In the genomic region with DNA sequence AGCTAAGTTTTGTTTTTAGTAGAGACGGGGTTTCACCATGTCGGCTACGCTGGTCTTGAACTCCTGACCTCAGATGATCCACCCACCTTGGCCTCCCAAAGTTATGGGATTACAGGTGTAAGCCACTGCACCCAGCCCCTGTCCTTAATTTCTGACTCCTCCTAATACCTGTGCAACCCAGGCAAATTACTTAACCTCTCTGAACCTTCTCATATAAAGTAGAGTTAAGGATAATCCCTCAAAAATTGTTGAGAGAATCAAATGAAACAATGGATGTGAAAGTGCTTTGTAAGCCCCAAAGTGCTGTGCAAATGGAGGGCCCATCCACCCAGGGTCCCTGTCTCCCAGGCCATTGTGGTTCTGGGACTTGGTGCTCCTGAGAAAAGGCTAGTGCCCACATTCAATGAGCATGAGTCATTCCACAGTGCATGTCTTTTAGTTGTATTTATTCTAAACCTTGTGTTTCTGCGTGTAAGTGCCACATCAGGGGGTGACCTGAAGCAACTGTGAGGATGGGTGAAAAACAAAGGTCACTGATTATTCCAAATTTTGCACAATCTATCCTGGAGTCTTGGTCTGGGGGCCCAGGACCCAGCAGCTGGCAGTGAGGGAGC, we compare ENCODE assay signal across 12 cellular contexts.
DNase-seq lines count a peak whose midpoint lies in the region; TF ChIP-seq lines count a peak whose summit lies in the region.
"Had no signal": no experiment of that assay in that cellular context is flagged by ENCODE, and none has a peak within 500 bp of the region (broad histone marks: within the 10 kb centered on the region; RNA-seq: fewer than 3 reads in every experiment).

No MANE protein-coding gene starts in this region.

- TF ChIP-seq CTCF in chondrocyte (IDR thresholded peaks at IDR 0.05) = no peak
- no peak for TF ChIP-seq CTCF in osteoblast (IDR thresholded peaks at IDR 0.05; ENCODE audit: extremely low read depth, low read depth, low read length)
- TF ChIP-seq CTCF in brain microvascular endothelial cell (IDR thresholded peaks at IDR 0.05; ENCODE audit: low read depth, low read length, missing control alignments) = no peak

- H3K36me3 Mint-ChIP-seq in chondrocyte (ENCODE audit: low read depth) = no peaks in the 10 kb centered on the region

- no peaks in the 10 kb centered on the region for H3K36me3 ChIP-seq in BLaER1 treated with 17β-estradiol and CSF1 and Interleukin-3, amounts not matched to agents 10 nM and 100 nM
- H3K36me3 ChIP-seq in osteoblast (ENCODE audit: insufficient read depth, low read length) (no peaks in the 10 kb centered on the region), brain microvascular endothelial cell (replicated peaks) (no peaks in the 10 kb centered on the region), HAP-1 (replicated peaks) (no peaks in the 10 kb centered on the region)

- peaks cover 64 to 99% (median 84%) of the 10 kb centered on the region in 10 experiments for H3K4me1 ChIP-seq in BLaER1 treated with 17β-estradiol and CSF1 and Interleukin-3, amounts not matched to agents 10 nM and 100 nM
- H3K4me1 ChIP-seq in osteoblast (ENCODE audit: insufficient read depth, low read length) = peaks cover 27% of the 10 kb centered on the region
- peaks cover 7% of the 10 kb centered on the region for H3K4me1 ChIP-seq in HAP-1

- no peak overlapping the region for H3K4me3 ChIP-seq in BLaER1 treated with 17β-estradiol and CSF1 and Interleukin-3, amounts not matched to agents 10 nM and 100 nM
- H3K4me3 ChIP-seq in osteoblast (ENCODE audit: insufficient read depth, low read length) = no peak overlapping the region
- H3K4me3 ChIP-seq in brain microvascular endothelial cell (ENCODE audit: low read depth, low read length) = no peak overlapping the region
- no peak overlapping the region for H3K4me3 ChIP-seq in HAP-1
- H3K4me3 ChIP-seq: lung had no signal

- H3K27me3 ChIP-seq in BLaER1 treated with 17β-estradiol and CSF1 and Interleukin-3, amounts not matched to agents 10 nM and 100 nM = no peaks in the 10 kb centered on the region
- H3K27me3 ChIP-seq in osteoblast (ENCODE audit: insufficient read depth, low read length) (no peaks in the 10 kb centered on the region), brain microvascular endothelial cell (replicated peaks) (no peaks in the 10 kb centered on the region), HAP-1 (ENCODE audit: low read depth) (no peaks in the 10 kb centered on the region)

- no peak overlapping the region for H2AFZ ChIP-seq in osteoblast (ENCODE audit: low read length)

- H3K79me2 ChIP-seq in osteoblast (ENCODE audit: insufficient read depth, low read length) = no peaks in the 10 kb centered on the region

- peak overlapping the region; percentile 66 to 93 (median 78) for H3K4me2 ChIP-seq in BLaER1 treated with 17β-estradiol and CSF1 and Interleukin-3, amounts not matched to agents 10 nM and 100 nM
- no peak overlapping the region for H3K4me2 ChIP-seq in osteoblast (ENCODE audit: insufficient read depth, low read length)

- H3K27ac Mint-ChIP-seq in chondrocyte (ENCODE audit: unreplicated experiment) = peak overlapping the region; percentile 82
- H3K27ac Mint-ChIP-seq: activated CD8-positive, alpha-beta T cell treated with anti-CD3 and anti-CD28 coated beads for 36 hours had no signal

- peak overlapping the region in 8 of 11 experiments; percentile 52 to 67 (median 58); a peak in 11 of 22 replicates for H3K9ac ChIP-seq in BLaER1 treated with 17β-estradiol and CSF1 and Interleukin-3, amounts not matched to agents 10 nM and 100 nM

- H4K20me1 ChIP-seq in BLaER1 treated with 17β-estradiol and CSF1 and Interleukin-3, amounts not matched to agents 10 nM and 100 nM = no peaks in the 10 kb centered on the region
- H4K20me1 ChIP-seq in osteoblast (ENCODE audit: insufficient read depth, low read length) = no peaks in the 10 kb centered on the region

- H3K9me3 ChIP-seq in BLaER1 treated with 17β-estradiol and CSF1 and Interleukin-3, amounts not matched to agents 10 nM and 100 nM (replicated peaks in 1 of 11) = no peaks in the 10 kb centered on the region
- H3K9me3 ChIP-seq in osteoblast (ENCODE audit: low read depth, low read length) (no peaks in the 10 kb centered on the region), HAP-1 (no peaks in the 10 kb centered on the region)

- no peaks in the 10 kb centered on the region for H3K27me3 Mint-ChIP-seq in chondrocyte (ENCODE audit: low read depth)
- H3K27me3 Mint-ChIP-seq: activated CD8-positive, alpha-beta T cell treated with anti-CD3 and anti-CD28 coated beads for 36 hours had no signal

- in situ Hi-C loops in brain microvascular endothelial cell (cut with HindIII; ENCODE audit: low pct_ligation_motif_present, low sequenced_read_pairs) = no loop called here
- in situ Hi-C loops in HAP-1 (cut with MboI; ENCODE audit: low sequenced_read_pairs) = no loop called here

- H3K4me1 Mint-ChIP-seq in chondrocyte (ENCODE audit: low read depth) = peaks cover 31% of the 10 kb centered on the region

- peak overlapping the region; percentile 67 to 85 (median 78); a peak in 20 of 22 replicates for H3K27ac ChIP-seq in BLaER1 treated with 17β-estradiol and CSF1 and Interleukin-3, amounts not matched to agents 10 nM and 100 nM
- H3K27ac ChIP-seq in osteoblast (ENCODE audit: low read depth, low read length) = peak overlapping the region; percentile 5
- no peak overlapping the region for H3K27ac ChIP-seq in brain microvascular endothelial cell

- H3K4me3 Mint-ChIP-seq in chondrocyte (ENCODE audit: unreplicated experiment) = no peak overlapping the region
- H3K4me3 Mint-ChIP-seq: activated CD8-positive, alpha-beta T cell treated with anti-CD3 and anti-CD28 coated beads for 36 hours had no signal

- DNase-seq in LHCN-M2 (ENCODE audit: low read depth) = peak; percentile 69
- DNase-seq in chondrocyte (ENCODE audit: low spot score) = no peak
- peak; percentile 72 for DNase-seq in osteoblast (ENCODE audit: insufficient read length, low spot score, missing footprints)
- DNase-seq in brain microvascular endothelial cell = no peak
- no peak for DNase-seq in effector CD8-positive, alpha-beta T cell (lab: John Stamatoyannopoulos, UW)
- no peak for DNase-seq in HAP-1 (ENCODE audit: low spot score in 2 of 2)
- no peak for DNase-seq in iPS-NIHi7 (ENCODE audit: extremely low spot score)
- DNase-seq: activated CD8-positive, alpha-beta T cell treated with anti-CD3 and anti-CD28 coated beads for 36 hours; effector CD4-positive, alpha-beta T cell; NCI-H524 treated with DMSO at 0.1 percent for 48 hours had no signal

- no peaks in the 10 kb centered on the region for H3K9me3 Mint-ChIP-seq in chondrocyte (ENCODE audit: low read depth)
- H3K9me3 Mint-ChIP-seq: activated CD8-positive, alpha-beta T cell treated with anti-CD3 and anti-CD28 coated beads for 36 hours had no signal

Comparison
In these comparisons a context has a peak if more than half of its experiments do, and no peak if none do; other contexts are left out.
1. DNase-seq: peak in LHCN-M2 (single experiment) and osteoblast (single experiment); none in chondrocyte (single experiment), brain microvascular endothelial cell (single experiment), effector CD8-positive, alpha-beta T cell (single experiment), HAP-1 (0 of 2) and iPS-NIHi7 (single experiment).